1 cellular context compared by ENCODE assay signal in genomic region chr2:65382776-65383357, GRCh38.
TF ChIP-seq lines count a peak whose summit lies in the region.

No MANE protein-coding gene starts in this region.

TF ChIP-seq in SK-N-SH, 30 proteins besides CTCF, POLR2A, EP300 and RAD21 (continued from another document):
- TF ChIP-seq SMC3 (IDR thresholded peaks at IDR 0.05; ENCODE audit: low read depth, low read length) (no peak), NFIC (IDR thresholded peaks at IDR 0.05; ENCODE audit: borderline replicate concordance) (peak; percentile 77), GABPA (IDR thresholded peaks at IDR 0.05; ENCODE audit: low read depth) (no peak), RXRA (IDR thresholded peaks at IDR 0.05; ENCODE audit: borderline replicate concordance, low read depth) (no peak), TCF12 (IDR thresholded peaks at IDR 0.05) (0 out of 2 replicates have a peak, but pooled peaks have one; percentile 38), USF1 (IDR thresholded peaks at IDR 0.05; ENCODE audit: borderline replicate concordance, low read depth) (no peak), FOXM1 (IDR thresholded peaks at IDR 0.05; ENCODE audit: low read depth) (no peak), TAF1 (IDR thresholded peaks at IDR 0.05; ENCODE audit: borderline replicate concordance, low read depth, low read length) (no peak), FOSL2 (IDR thresholded peaks at IDR 0.05; ENCODE audit: borderline replicate concordance, low read depth) (0 out of 2 replicates have a peak, but pooled peaks have one; percentile 22), CHD2 (IDR thresholded peaks at IDR 0.05; ENCODE audit: low read length, partially characterized antibody) (no peak), FOXJ3 (CRISPR knock-in tag; IDR thresholded peaks at IDR 0.05) (no peak)
- TF ChIP-seq, protein P1, sequence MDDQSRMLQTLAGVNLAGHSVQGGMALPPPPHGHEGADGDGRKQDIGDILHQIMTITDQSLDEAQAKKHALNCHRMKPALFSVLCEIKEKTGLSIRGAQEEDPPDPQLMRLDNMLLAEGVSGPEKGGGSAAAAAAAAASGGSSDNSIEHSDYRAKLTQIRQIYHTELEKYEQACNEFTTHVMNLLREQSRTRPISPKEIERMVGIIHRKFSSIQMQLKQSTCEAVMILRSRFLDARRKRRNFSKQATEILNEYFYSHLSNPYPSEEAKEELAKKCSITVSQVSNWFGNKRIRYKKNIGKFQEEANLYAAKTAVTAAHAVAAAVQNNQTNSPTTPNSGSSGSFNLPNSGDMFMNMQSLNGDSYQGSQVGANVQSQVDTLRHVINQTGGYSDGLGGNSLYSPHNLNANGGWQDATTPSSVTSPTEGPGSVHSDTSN (IDR thresholded peaks at IDR 0.05) = no peak
- TF ChIP-seq, protein P2, sequence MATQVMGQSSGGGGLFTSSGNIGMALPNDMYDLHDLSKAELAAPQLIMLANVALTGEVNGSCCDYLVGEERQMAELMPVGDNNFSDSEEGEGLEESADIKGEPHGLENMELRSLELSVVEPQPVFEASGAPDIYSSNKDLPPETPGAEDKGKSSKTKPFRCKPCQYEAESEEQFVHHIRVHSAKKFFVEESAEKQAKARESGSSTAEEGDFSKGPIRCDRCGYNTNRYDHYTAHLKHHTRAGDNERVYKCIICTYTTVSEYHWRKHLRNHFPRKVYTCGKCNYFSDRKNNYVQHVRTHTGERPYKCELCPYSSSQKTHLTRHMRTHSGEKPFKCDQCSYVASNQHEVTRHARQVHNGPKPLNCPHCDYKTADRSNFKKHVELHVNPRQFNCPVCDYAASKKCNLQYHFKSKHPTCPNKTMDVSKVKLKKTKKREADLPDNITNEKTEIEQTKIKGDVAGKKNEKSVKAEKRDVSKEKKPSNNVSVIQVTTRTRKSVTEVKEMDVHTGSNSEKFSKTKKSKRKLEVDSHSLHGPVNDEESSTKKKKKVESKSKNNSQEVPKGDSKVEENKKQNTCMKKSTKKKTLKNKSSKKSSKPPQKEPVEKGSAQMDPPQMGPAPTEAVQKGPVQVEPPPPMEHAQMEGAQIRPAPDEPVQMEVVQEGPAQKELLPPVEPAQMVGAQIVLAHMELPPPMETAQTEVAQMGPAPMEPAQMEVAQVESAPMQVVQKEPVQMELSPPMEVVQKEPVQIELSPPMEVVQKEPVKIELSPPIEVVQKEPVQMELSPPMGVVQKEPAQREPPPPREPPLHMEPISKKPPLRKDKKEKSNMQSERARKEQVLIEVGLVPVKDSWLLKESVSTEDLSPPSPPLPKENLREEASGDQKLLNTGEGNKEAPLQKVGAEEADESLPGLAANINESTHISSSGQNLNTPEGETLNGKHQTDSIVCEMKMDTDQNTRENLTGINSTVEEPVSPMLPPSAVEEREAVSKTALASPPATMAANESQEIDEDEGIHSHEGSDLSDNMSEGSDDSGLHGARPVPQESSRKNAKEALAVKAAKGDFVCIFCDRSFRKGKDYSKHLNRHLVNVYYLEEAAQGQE (IDR thresholded peaks at IDR 0.05; ENCODE audit: low read depth, low read length) = no peak
